8 cellular contexts compared by ENCODE assay signal in the genomic region with DNA sequence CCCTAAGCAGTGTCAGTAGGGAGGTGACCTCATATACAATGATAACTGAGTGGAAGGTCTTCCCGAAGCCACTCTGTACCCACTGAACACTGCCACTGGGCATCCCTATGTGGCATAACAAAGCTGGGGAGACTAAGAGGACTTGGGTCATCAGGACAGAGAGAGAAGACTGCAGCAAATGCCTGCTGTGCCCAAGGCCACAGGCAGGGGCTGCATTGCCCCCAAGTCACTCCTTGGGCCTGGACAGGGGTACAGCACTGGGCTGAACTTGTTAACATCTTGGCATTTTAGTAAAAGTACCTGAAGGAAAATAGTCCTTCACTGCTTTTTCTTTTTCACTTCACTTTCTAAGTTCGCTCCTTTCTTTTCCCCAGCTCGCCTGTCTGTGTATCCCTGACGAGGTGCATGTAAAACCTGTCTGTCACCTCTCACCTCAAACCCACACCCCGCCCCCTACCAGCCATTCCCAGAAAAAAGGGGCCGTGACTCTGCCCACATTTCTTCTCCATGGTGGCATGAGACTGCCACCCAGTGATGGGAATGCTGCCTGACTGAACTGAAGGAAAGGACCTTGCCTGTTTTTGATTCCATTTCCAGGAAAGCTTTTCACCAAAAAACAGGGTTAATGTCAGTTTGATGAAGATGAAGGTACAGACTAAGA.
DNase-seq lines count a peak whose midpoint lies in the region; ATAC-seq and TF ChIP-seq lines count a peak whose summit lies in the region.

No MANE protein-coding gene starts in this region.

- no peaks in the 10 kb centered on the region for H3K9me3 Mint-ChIP-seq in endothelial cell (ENCODE audit: unreplicated experiment)

- H3K9me3 ChIP-seq in neuronal stem cell (replicated peaks in 1 of 2; ENCODE audit: control insufficient read depth in 2 of 2, insufficient read depth in 1 of 2, low read depth in 1 of 2, low read length in 2 of 2) (no peaks in the 10 kb centered on the region), upper lobe of left lung (no peaks in the 10 kb centered on the region)

- no peak overlapping the region for H2BK12ac ChIP-seq in neuronal stem cell (ENCODE audit: low read length)

- no peak overlapping the region for H4K91ac ChIP-seq in neuronal stem cell (ENCODE audit: low read depth, low read length, poor library complexity)

- no peak overlapping the region for H2AK5ac ChIP-seq in neuronal stem cell (ENCODE audit: low read depth, low read length)

- no peak overlapping the region for H2BK120ac ChIP-seq in neuronal stem cell (ENCODE audit: low read depth, low read length)

- DNase-seq in G401 (ENCODE audit: low spot score) = peak; percentile 17
- DNase-seq in NCI-H510A treated with DMSO at 0.1 percent for 48 hours (lab: John Stamatoyannopoulos, UW) = peak; percentile 56
- DNase-seq in endothelial cell (ENCODE audit: low spot score) = peak; percentile 44
- DNase-seq in neuronal stem cell (ENCODE audit: low spot score) = peak; percentile 5
- DNase-seq in upper lobe of left lung = no peak
- DNase-seq in NCI-H1436 treated with DMSO at 0.1 percent for 48 hours (lab: John Stamatoyannopoulos, UW) = no peak
- no peak for DNase-seq in stimulated activated CD4-positive, alpha-beta T cell treated with anti-CD3 and anti-CD28 coated beads, Interleukin-2, amount 100 ng/mL, for 24 hours
- DNase-seq in lower leg skin (ENCODE audit: low spot score in 2 of 2) = no peak

- H3K14ac ChIP-seq in neuronal stem cell (ENCODE audit: low read length) = no peak overlapping the region

- H3K23ac ChIP-seq in neuronal stem cell (ENCODE audit: low read depth, low read length, poor library complexity) = no peak overlapping the region

- no peak for ATAC-seq in upper lobe of left lung (ENCODE audit: low FRiP score in 2 of 2)

- H3K4me3 Mint-ChIP-seq in endothelial cell (ENCODE audit: unreplicated experiment) = no peak overlapping the region

- TF ChIP-seq CTCF in endothelial cell (IDR thresholded peaks at IDR 0.05; ENCODE audit: unreplicated experiment) (peak; percentile 19), upper lobe of left lung (IDR thresholded peaks at IDR 0.05) (no peak), lower leg skin (IDR thresholded peaks at IDR 0.05) (no peak)

- no peak overlapping the region for H3K4ac ChIP-seq in neuronal stem cell (ENCODE audit: low read length)

- no peak overlapping the region for H2BK15ac ChIP-seq in neuronal stem cell (ENCODE audit: low read length)

- no peak for TF ChIP-seq EP300 in upper lobe of left lung (IDR thresholded peaks at IDR 0.05)

- no peaks in the 10 kb centered on the region for H3K36me3 ChIP-seq in neuronal stem cell (replicated peaks in 1 of 2; ENCODE audit: control insufficient read depth in 2 of 2, insufficient read depth in 2 of 2, low read length in 2 of 2)
- H3K36me3 ChIP-seq in upper lobe of left lung = peaks cover 0 to 8% (median 0%) of the 10 kb centered on the region in 4 donors

- peaks cover 0 to 34% (median 0%) of the 10 kb centered on the region in 3 experiments for H3K27me3 ChIP-seq in neuronal stem cell (ENCODE audit: control insufficient read depth in 3 of 3, insufficient read depth in 3 of 3, low read depth in 1 of 3, low read length in 3 of 3)
- no peaks in the 10 kb centered on the region for H3K27me3 ChIP-seq in upper lobe of left lung

- TF ChIP-seq POLR2A in upper lobe of left lung (IDR thresholded peaks at IDR 0.05) (no peak), lower leg skin (IDR thresholded peaks at IDR 0.05) (no peak)

- no peak overlapping the region for H2BK5ac ChIP-seq in neuronal stem cell (ENCODE audit: low read length)

- intact Hi-C loops in lower leg skin (cut with DNase I; ENCODE audit: low total_unique reads) = no loop called here

- H3K79me1 ChIP-seq in neuronal stem cell (ENCODE audit: low read depth, low read length) = no peaks in the 10 kb centered on the region

- H3K27me3 Mint-ChIP-seq in endothelial cell (ENCODE audit: unreplicated experiment) = peaks cover 4% of the 10 kb centered on the region

- in situ Hi-C loops in G401 (cut with HindIII; ENCODE audit: low sequenced_read_pairs) = no loop called here

- H3K4me2 ChIP-seq in neuronal stem cell (ENCODE audit: insufficient read depth, low read length, poor library complexity, severe bottlenecking) = no peak overlapping the region

- no peak overlapping the region for H3K18ac ChIP-seq in neuronal stem cell (ENCODE audit: low read length)

- no CpG with 5 or more reads among the region's 6 CpGs for WGBS in neuronal stem cell (ENCODE audit: extremely low coverage in 2 of 2, insufficient read length in 2 of 2, insufficient replicate concordance in 1 of 2), 2 donors
- 66 to 67% methylated on average over 6 of the region's 6 CpGs for WGBS in upper lobe of left lung, 2 donors
- 45 to 57% methylated on average over 6 of the region's 6 CpGs for WGBS in lower leg skin, 2 donors

- no peak overlapping the region for H4K8ac ChIP-seq in neuronal stem cell (ENCODE audit: low read depth, low read length)

- H3K27ac Mint-ChIP-seq in endothelial cell (ENCODE audit: unreplicated experiment) = no peak overlapping the region

- H3K27ac ChIP-seq in neuronal stem cell (replicated peaks; ENCODE audit: low read length) (no peak overlapping the region), upper lobe of left lung (no peak overlapping the region)

- H3K4me1 Mint-ChIP-seq in endothelial cell (ENCODE audit: unreplicated experiment) = peaks cover 10% of the 10 kb centered on the region

- no peaks in the 10 kb centered on the region for H3K36me3 Mint-ChIP-seq in endothelial cell (ENCODE audit: low read depth, unreplicated experiment)

- peak overlapping the region; percentile 15 for H2AFZ ChIP-seq in neuronal stem cell (ENCODE audit: low read length)

- no peak overlapping the region for H3K9ac ChIP-seq in neuronal stem cell (ENCODE audit: low read depth, low read length, poor library complexity)

- H3K4me3 ChIP-seq in neuronal stem cell (ENCODE audit: low read length in 2 of 2) (no peak overlapping the region), upper lobe of left lung (no peak overlapping the region), lower leg skin (ENCODE audit: low read depth, poor library complexity, severe bottlenecking) (no peak overlapping the region)

- H3K4me1 ChIP-seq in neuronal stem cell (ENCODE audit: control insufficient read depth in 2 of 2, insufficient read depth in 1 of 2, low read depth in 1 of 2, low read length in 2 of 2) = peaks cover 0 to 1% of the 10 kb centered on the region in 2 donors
- no peaks in the 10 kb centered on the region for H3K4me1 ChIP-seq in upper lobe of left lung

Comparison
In these comparisons a context has a peak if more than half of its experiments do, and no peak if none do; other contexts are left out.
1. DNase-seq: peak in G401 (single experiment), NCI-H510A treated with DMSO at 0.1 percent for 48 hours (single experiment), endothelial cell (single experiment) and neuronal stem cell (single experiment); none in upper lobe of left lung (0 of 2), NCI-H1436 treated with DMSO at 0.1 percent for 48 hours (single experiment), stimulated activated CD4-positive, alpha-beta T cell treated with anti-CD3 and anti-CD28 coated beads, Interleukin-2, amount 100 ng/mL, for 24 hours (0 of 2) and lower leg skin (0 of 2).